In genomic region chr12:168763-169525, GRCh38 we compare ENCODE assay signal across 19 cellular contexts. TPM values are rescaled to one million over a fixed set of nuclear protein-coding genes. Genes with fewer than 3 reads are reported as not detected.
DNase-seq lines count a peak whose midpoint lies in the region; ATAC-seq lines count a peak whose summit lies in the region.
"Had no signal": no experiment of that assay in that cellular context is flagged by ENCODE, and none has a peak within 500 bp of the region (broad histone marks: within the 10 kb centered on the region; RNA-seq: fewer than 3 reads in every experiment).

No MANE protein-coding gene starts in this region.

- no peaks in the 10 kb centered on the region for H3K79me2 ChIP-seq in mesendoderm (ENCODE audit: control insufficient read depth, insufficient read depth, low read length)

- no peak for ATAC-seq in activated naive CD8-positive, alpha-beta T cell treated with anti-CD3 and anti-CD28 coated beads, Interleukin-2, amount 50 U/mL, for 24 hours
- no peak for ATAC-seq in GM18519 (IDR thresholded peaks at IDR 0.05; ENCODE audit: low FRiP score, unreplicated experiment)
- ATAC-seq: Panc1, T-cell had no signal

- H3K56ac ChIP-seq in mesendoderm (ENCODE audit: low read length): peak overlapping the region; percentile 47

- no peak overlapping the region for H3K4me3 ChIP-seq in mesendoderm (ENCODE audit: low read length)
- H3K4me3 ChIP-seq in CD8-positive, alpha-beta memory T cell (ENCODE audit: low read length): no peak overlapping the region
- H3K4me3 ChIP-seq in effector memory CD4-positive, alpha-beta T cell (ENCODE audit: insufficient read depth, low read depth, low read length, poor library complexity, severe bottlenecking): no peak overlapping the region
- H3K4me3 ChIP-seq: skin epidermis had no signal

- H4K8ac ChIP-seq in mesendoderm (ENCODE audit: low read depth, low read length): no peak overlapping the region

- no peak overlapping the region for H3K27ac Mint-ChIP-seq in activated naive CD8-positive, alpha-beta T cell treated with anti-CD3 and anti-CD28 coated beads, Interleukin-2, amount 50 U/mL, for 24 hours
- H3K27ac Mint-ChIP-seq in CD8-positive, alpha-beta memory T cell: no peak overlapping the region
- H3K27ac Mint-ChIP-seq: activated naive CD4-positive, alpha-beta T cell treated with anti-CD3 and anti-CD28 coated beads, Interleukin-2, amount 50 U/mL, for 72 hours; memory B cell; stimulated activated naive B cell treated with anti-CD40 and anti-IgM and Interleukin-4, amounts not matched to agents 10 μg/mL and 1 μg/mL and 100 μg/mL, for 72 hours; T-cell had no signal

- peaks cover 13% of the 10 kb centered on the region for H3K4me1 Mint-ChIP-seq in activated naive CD8-positive, alpha-beta T cell treated with anti-CD3 and anti-CD28 coated beads, Interleukin-2, amount 50 U/mL, for 24 hours
- peaks cover 0 to 15% (median 5%) of the 10 kb centered on the region in 3 donors for H3K4me1 Mint-ChIP-seq in CD8-positive, alpha-beta memory T cell
- H3K4me1 Mint-ChIP-seq: memory B cell; stimulated activated naive B cell treated with anti-CD40 and anti-IgM and Interleukin-4, amounts not matched to agents 10 μg/mL and 1 μg/mL and 100 μg/mL, for 72 hours had no signal

- no peaks in the 10 kb centered on the region for H3K27me3 Mint-ChIP-seq in activated naive CD8-positive, alpha-beta T cell treated with anti-CD3 and anti-CD28 coated beads, Interleukin-2, amount 50 U/mL, for 24 hours
- H3K27me3 Mint-ChIP-seq in CD8-positive, alpha-beta memory T cell: peaks cover 2 to 30% of the 10 kb centered on the region in 2 donors

- H3K4me3 Mint-ChIP-seq in activated naive CD8-positive, alpha-beta T cell treated with anti-CD3 and anti-CD28 coated beads, Interleukin-2, amount 50 U/mL, for 24 hours: no peak overlapping the region
- H3K4me3 Mint-ChIP-seq in CD8-positive, alpha-beta memory T cell: no peak overlapping the region
- H3K4me3 Mint-ChIP-seq: memory B cell; stimulated activated naive B cell treated with anti-CD40 and anti-IgM and Interleukin-4, amounts not matched to agents 10 μg/mL and 1 μg/mL and 100 μg/mL, for 72 hours; T-cell had no signal

- no peaks in the 10 kb centered on the region for H3K9me3 ChIP-seq in CD8-positive, alpha-beta memory T cell (ENCODE audit: low read length)
- H3K9me3 ChIP-seq in effector memory CD4-positive, alpha-beta T cell (ENCODE audit: control insufficient read depth, low read length): no peaks in the 10 kb centered on the region

- H3K4me2 ChIP-seq in mesendoderm (ENCODE audit: low read length): no peak overlapping the region

- no peaks in the 10 kb centered on the region for H3K36me3 Mint-ChIP-seq in activated naive CD8-positive, alpha-beta T cell treated with anti-CD3 and anti-CD28 coated beads, Interleukin-2, amount 50 U/mL, for 24 hours (ENCODE audit: low read depth)
- no peaks in the 10 kb centered on the region for H3K36me3 Mint-ChIP-seq in CD8-positive, alpha-beta memory T cell
- H3K36me3 Mint-ChIP-seq: activated naive CD4-positive, alpha-beta T cell treated with anti-CD3 and anti-CD28 coated beads, Interleukin-2, amount 50 U/mL, for 72 hours; memory B cell; stimulated activated naive B cell treated with anti-CD40 and anti-IgM and Interleukin-4, amounts not matched to agents 10 μg/mL and 1 μg/mL and 100 μg/mL, for 72 hours; T-cell had no signal

- no peak overlapping the region for H3K9ac ChIP-seq in mesendoderm (ENCODE audit: low read length)

- POLR2A ChIA-PET in CD8-positive, alpha-beta memory T cell (lab: Charles Lee): no interaction called here

- WGBS in mesendoderm (ENCODE audit: extremely low coverage, insufficient coverage, low lambda C conversion rate): no CpG with 5 or more reads among the region's 22 CpGs

- H3K4ac ChIP-seq in mesendoderm (ENCODE audit: low read depth, low read length): no peak overlapping the region

- H2BK5ac ChIP-seq in mesendoderm (ENCODE audit: low read length): no peak overlapping the region

- H4K5ac ChIP-seq in mesendoderm (ENCODE audit: low read length): no peak overlapping the region

- H3K36me3 ChIP-seq in mesendoderm (ENCODE audit: control insufficient read depth, insufficient read depth, low read length): no peaks in the 10 kb centered on the region
- H3K36me3 ChIP-seq in CD8-positive, alpha-beta memory T cell (ENCODE audit: insufficient read depth, low read length): no peaks in the 10 kb centered on the region
- no peaks in the 10 kb centered on the region for H3K36me3 ChIP-seq in effector memory CD4-positive, alpha-beta T cell (ENCODE audit: control insufficient read depth, insufficient read depth, low read length)

- no peaks in the 10 kb centered on the region for H3K9me3 Mint-ChIP-seq in activated naive CD8-positive, alpha-beta T cell treated with anti-CD3 and anti-CD28 coated beads, Interleukin-2, amount 50 U/mL, for 24 hours
- H3K9me3 Mint-ChIP-seq in CD8-positive, alpha-beta memory T cell: no peaks in the 10 kb centered on the region
- H3K9me3 Mint-ChIP-seq: activated naive CD4-positive, alpha-beta T cell treated with anti-CD3 and anti-CD28 coated beads, Interleukin-2, amount 50 U/mL, for 72 hours; memory B cell; stimulated activated naive B cell treated with anti-CD40 and anti-IgM and Interleukin-4, amounts not matched to agents 10 μg/mL and 1 μg/mL and 100 μg/mL, for 72 hours; T-cell had no signal

- H3K4me1 ChIP-seq in mesendoderm (ENCODE audit: control insufficient read depth, low read depth, low read length): peaks cover 6% of the 10 kb centered on the region
- H3K4me1 ChIP-seq in CD8-positive, alpha-beta memory T cell (ENCODE audit: insufficient read depth, low read length): no peaks in the 10 kb centered on the region
- H3K4me1 ChIP-seq in effector memory CD4-positive, alpha-beta T cell (ENCODE audit: control insufficient read depth, insufficient read depth, low read length, poor library complexity, severe bottlenecking): no peaks in the 10 kb centered on the region

- no peak overlapping the region for H2BK120ac ChIP-seq in mesendoderm (ENCODE audit: low read depth, low read length)

- CTCF ChIA-PET in CD8-positive, alpha-beta memory T cell (lab: Charles Lee): no interaction called here

- DNase-seq in ELR (ENCODE audit: low read depth): peak; percentile 22
- peak; percentile 26 to 48 for DNase-seq in Kasumi-1 (lab: John Stamatoyannopoulos, UW)
- peak; percentile 10 for DNase-seq in activated naive CD8-positive, alpha-beta T cell treated with anti-CD3 and anti-CD28 coated beads, Interleukin-2, amount 50 U/mL, for 24 hours
- DNase-seq in mesendoderm: peak; percentile 67
- no peak for DNase-seq in CD8-positive, alpha-beta memory T cell
- no peak for DNase-seq in effector memory CD4-positive, alpha-beta T cell
- DNase-seq in EL: no peak
- DNase-seq: activated CD8-positive, alpha-beta memory T cell treated with anti-CD3 and anti-CD28 coated beads, Interleukin-2, amount 50 U/mL, for 48 hours; DMS153; NCI-H1436; NCI-H510A; stimulated activated naive B cell treated with anti-CD40 and anti-IgM and Interleukin-4, amounts not matched to agents 10 μg/mL and 1 μg/mL and 100 μg/mL, for 72 hours; T-cell had no signal

- H3K18ac ChIP-seq in mesendoderm (ENCODE audit: low read length): no peak overlapping the region

- no peak overlapping the region for H2AK5ac ChIP-seq in mesendoderm (ENCODE audit: low read length)

- H3K79me1 ChIP-seq in mesendoderm (ENCODE audit: low read length): no peaks in the 10 kb centered on the region

- H2BK15ac ChIP-seq in mesendoderm (replicated peaks; ENCODE audit: low read depth): no peak overlapping the region

- H3K23ac ChIP-seq in mesendoderm (ENCODE audit: low read length): no peak overlapping the region

- no peaks in the 10 kb centered on the region for H3K27me3 ChIP-seq in mesendoderm (ENCODE audit: insufficient read depth, low read length, poor library complexity)
- H3K27me3 ChIP-seq in CD8-positive, alpha-beta memory T cell (ENCODE audit: insufficient read depth, low read length, poor library complexity, severe bottlenecking): no peaks in the 10 kb centered on the region
- H3K27me3 ChIP-seq in effector memory CD4-positive, alpha-beta T cell (replicated peaks; ENCODE audit: control insufficient read depth, insufficient read depth, low read length, poor library complexity, severe bottlenecking): peaks cover 3% of the 10 kb centered on the region

- H3K27ac ChIP-seq in mesendoderm (ENCODE audit: low read depth, low read length): no peak overlapping the region
- no peak overlapping the region for H3K27ac ChIP-seq in CD8-positive, alpha-beta memory T cell (ENCODE audit: low read depth, low read length)
- no peak overlapping the region for H3K27ac ChIP-seq in effector memory CD4-positive, alpha-beta T cell (ENCODE audit: insufficient read depth, low read length, poor library complexity, severe bottlenecking)
- H3K27ac ChIP-seq: skin epidermis had no signal

RNA-seq across cellular contexts. Expression of gene SLC6A12, which starts 45.0 kb away (rescaled TPM):
- 0.15 TPM for polyA plus RNA-seq in mesendoderm (2013, experiment 1 of 2)
- polyA plus RNA-seq in mesendoderm (2013, experiment 2 of 2): 0.15 TPM
- total RNA-seq in CD8-positive, alpha-beta memory T cell: under 1 TPM; 0.16 to 0.37 TPM
- polyA plus RNA-seq in CD8-positive, alpha-beta memory T cell: not detected
- total RNA-seq: activated naive CD4-positive, alpha-beta T cell treated with anti-CD3 and anti-CD28 coated beads, Interleukin-2, amount 50 U/mL, for 72 hours; endothelial cell of umbilical vein had no signal
- polyA plus RNA-seq: endothelial cell of umbilical vein had no signal

Comparison
In these comparisons a context has a peak if more than half of its experiments do, and no peak if none do; other contexts are left out.
1. DNase-seq: peak in ELR (single experiment), Kasumi-1 (2 of 2), activated naive CD8-positive, alpha-beta T cell treated with anti-CD3 and anti-CD28 coated beads, Interleukin-2, amount 50 U/mL, for 24 hours (single experiment) and mesendoderm (single experiment); none in CD8-positive, alpha-beta memory T cell (0 of 5), effector memory CD4-positive, alpha-beta T cell (0 of 3) and EL (single experiment).